ENCODE assay signal across 2 cellular contexts in the genomic region with DNA sequence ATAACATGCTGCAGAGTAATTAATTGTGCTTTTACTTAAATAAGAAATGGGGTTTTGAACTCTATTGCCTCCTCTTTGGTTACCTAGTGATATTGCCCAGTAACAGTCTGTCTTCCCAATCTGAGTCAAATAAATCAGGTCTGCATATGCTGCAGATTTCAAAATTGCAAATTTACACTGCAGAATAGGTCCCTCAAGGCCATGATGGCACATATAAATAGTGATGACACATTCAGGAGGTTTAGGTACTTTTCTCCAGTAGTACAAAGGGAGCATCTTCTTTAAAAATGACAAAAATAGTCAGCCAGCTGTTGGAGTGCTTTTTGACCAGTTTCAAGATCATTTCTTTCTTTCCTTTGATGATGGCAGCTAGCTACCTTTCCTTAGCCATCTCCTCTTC.
TF ChIP-seq lines count a peak whose summit lies in the region.

No MANE protein-coding gene starts in this region.

TF ChIP-seq in GM12878, 131 proteins besides CTCF, POLR2A, EP300 and RAD21 (continued from another document):
- TF ChIP-seq, protein P1, sequence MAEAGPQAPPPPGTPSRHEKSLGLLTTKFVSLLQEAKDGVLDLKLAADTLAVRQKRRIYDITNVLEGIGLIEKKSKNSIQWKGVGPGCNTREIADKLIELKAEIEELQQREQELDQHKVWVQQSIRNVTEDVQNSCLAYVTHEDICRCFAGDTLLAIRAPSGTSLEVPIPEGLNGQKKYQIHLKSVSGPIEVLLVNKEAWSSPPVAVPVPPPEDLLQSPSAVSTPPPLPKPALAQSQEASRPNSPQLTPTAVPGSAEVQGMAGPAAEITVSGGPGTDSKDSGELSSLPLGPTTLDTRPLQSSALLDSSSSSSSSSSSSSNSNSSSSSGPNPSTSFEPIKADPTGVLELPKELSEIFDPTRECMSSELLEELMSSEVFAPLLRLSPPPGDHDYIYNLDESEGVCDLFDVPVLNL (IDR thresholded peaks at IDR 0.05; ENCODE audit: low read depth, low read length) = no peak
- TF ChIP-seq RFX5 (IDR thresholded peaks at IDR 0.05; ENCODE audit: low read depth, low read length) = no peak
- no peak for TF ChIP-seq SUZ12 (IDR thresholded peaks at IDR 0.05; ENCODE audit: unreplicated experiment)
- TF ChIP-seq PAX5 (IDR thresholded peaks at IDR 0.05; ENCODE audit: borderline replicate concordance, low read depth, low read length) = no peak
- TF ChIP-seq WRNIP1 (IDR thresholded peaks at IDR 0.05; ENCODE audit: borderline replicate concordance, low read depth, low read length) = no peak
- no peak for TF ChIP-seq IKZF1 (conservative IDR thresholded peaks at IDR 0.05)
- TF ChIP-seq NFXL1 (IDR thresholded peaks at IDR 0.05; ENCODE audit: borderline replicate concordance) = no peak
- TF ChIP-seq, protein P2, sequence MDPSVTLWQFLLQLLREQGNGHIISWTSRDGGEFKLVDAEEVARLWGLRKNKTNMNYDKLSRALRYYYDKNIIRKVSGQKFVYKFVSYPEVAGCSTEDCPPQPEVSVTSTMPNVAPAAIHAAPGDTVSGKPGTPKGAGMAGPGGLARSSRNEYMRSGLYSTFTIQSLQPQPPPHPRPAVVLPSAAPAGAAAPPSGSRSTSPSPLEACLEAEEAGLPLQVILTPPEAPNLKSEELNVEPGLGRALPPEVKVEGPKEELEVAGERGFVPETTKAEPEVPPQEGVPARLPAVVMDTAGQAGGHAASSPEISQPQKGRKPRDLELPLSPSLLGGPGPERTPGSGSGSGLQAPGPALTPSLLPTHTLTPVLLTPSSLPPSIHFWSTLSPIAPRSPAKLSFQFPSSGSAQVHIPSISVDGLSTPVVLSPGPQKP (IDR thresholded peaks at IDR 0.05; ENCODE audit: low read depth, low read length) = no peak
- TF ChIP-seq SRF (IDR thresholded peaks at IDR 0.05; ENCODE audit: low read depth in 2 of 2, low read length in 2 of 2) = no peak
- TF ChIP-seq, protein P3, sequence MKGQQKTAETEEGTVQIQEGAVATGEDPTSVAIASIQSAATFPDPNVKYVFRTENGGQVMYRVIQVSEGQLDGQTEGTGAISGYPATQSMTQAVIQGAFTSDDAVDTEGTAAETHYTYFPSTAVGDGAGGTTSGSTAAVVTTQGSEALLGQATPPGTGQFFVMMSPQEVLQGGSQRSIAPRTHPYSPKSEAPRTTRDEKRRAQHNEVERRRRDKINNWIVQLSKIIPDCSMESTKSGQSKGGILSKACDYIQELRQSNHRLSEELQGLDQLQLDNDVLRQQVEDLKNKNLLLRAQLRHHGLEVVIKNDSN (IDR thresholded peaks at IDR 0.05; ENCODE audit: borderline replicate concordance, extremely low read length, insufficient read depth, low read depth, low read length) = no peak
- no peak for TF ChIP-seq MTA2 (IDR thresholded peaks at IDR 0.05; ENCODE audit: low read depth)
- TF ChIP-seq ASH2L (IDR thresholded peaks at IDR 0.05; ENCODE audit: borderline replicate concordance, low read depth) = no peak

TF ChIP-seq in SK-N-SH treated with all-trans-retinoic acid at 6 μM for 48 hours, 23 proteins besides CTCF, POLR2A, EP300 and RAD21 (continued from another document):
- TF ChIP-seq, protein P4, sequence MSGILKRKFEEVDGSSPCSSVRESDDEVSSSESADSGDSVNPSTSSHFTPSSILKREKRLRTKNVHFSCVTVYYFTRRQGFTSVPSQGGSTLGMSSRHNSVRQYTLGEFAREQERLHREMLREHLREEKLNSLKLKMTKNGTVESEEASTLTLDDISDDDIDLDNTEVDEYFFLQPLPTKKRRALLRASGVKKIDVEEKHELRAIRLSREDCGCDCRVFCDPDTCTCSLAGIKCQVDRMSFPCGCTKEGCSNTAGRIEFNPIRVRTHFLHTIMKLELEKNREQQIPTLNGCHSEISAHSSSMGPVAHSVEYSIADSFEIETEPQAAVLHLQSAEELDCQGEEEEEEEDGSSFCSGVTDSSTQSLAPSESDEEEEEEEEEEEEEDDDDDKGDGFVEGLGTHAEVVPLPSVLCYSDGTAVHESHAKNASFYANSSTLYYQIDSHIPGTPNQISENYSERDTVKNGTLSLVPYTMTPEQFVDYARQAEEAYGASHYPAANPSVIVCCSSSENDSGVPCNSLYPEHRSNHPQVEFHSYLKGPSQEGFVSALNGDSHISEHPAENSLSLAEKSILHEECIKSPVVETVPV (CRISPR knock-in tag; IDR thresholded peaks at IDR 0.05) = no peak
- TF ChIP-seq, protein P5, sequence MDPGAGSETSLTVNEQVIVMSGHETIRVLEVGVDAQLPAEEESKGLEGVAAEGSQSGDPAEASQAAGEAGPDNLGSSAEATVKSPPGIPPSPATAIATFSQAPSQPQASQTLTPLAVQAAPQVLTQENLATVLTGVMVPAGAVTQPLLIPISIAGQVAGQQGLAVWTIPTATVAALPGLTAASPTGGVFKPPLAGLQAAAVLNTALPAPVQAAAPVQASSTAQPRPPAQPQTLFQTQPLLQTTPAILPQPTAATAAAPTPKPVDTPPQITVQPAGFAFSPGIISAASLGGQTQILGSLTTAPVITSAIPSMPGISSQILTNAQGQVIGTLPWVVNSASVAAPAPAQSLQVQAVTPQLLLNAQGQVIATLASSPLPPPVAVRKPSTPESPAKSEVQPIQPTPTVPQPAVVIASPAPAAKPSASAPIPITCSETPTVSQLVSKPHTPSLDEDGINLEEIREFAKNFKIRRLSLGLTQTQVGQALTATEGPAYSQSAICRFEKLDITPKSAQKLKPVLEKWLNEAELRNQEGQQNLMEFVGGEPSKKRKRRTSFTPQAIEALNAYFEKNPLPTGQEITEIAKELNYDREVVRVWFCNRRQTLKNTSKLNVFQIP (CRISPR knock-in tag; IDR thresholded peaks at IDR 0.05; ENCODE audit: borderline replicate concordance, low read depth) = no peak
- TF ChIP-seq BACH2 (CRISPR knock-in tag; IDR thresholded peaks at IDR 0.05; ENCODE audit: borderline replicate concordance) (no peak), ARNTL (CRISPR knock-in tag; IDR thresholded peaks at IDR 0.05; ENCODE audit: borderline replicate concordance, low read depth) (no peak), RARB (CRISPR knock-in tag; IDR thresholded peaks at IDR 0.05) (no peak), ZFP3 (CRISPR knock-in tag; IDR thresholded peaks at IDR 0.05) (no peak), OSR1 (CRISPR knock-in tag; IDR thresholded peaks at IDR 0.05) (no peak), ISL1 (CRISPR knock-in tag; IDR thresholded peaks at IDR 0.05) (no peak)
TF ChIP-seq in SK-N-SH treated with all-trans-retinoic acid at 6 μM for 48 hours: peak in this region for 0.
